In genomic region chr4:143625632-143626031, GRCh38 we compare ENCODE assay signal across 12 cellular contexts.
"Had no signal": no experiment of that assay in that cellular context is flagged by ENCODE, and none has a peak within 500 bp of the region (broad histone marks: within the 10 kb centered on the region; RNA-seq: fewer than 3 reads in every experiment).

No MANE protein-coding gene starts in this region.

- H3K36me3 ChIP-seq: tibial nerve had no signal

- H3K27ac ChIP-seq: parathyroid adenoma, VCaP had no signal

- H3K9ac ChIP-seq: parathyroid adenoma had no signal

- H3K4me2 ChIP-seq: smooth muscle cell had no signal

- H3K27me3 ChIP-seq: tibial nerve had no signal

- ATAC-seq: activated CD8-positive, alpha-beta T cell treated with anti-CD3 and anti-CD28 coated beads for 36 hours; activated T-cell treated with anti-CD3 and anti-CD28 coated beads, Interleukin-2, amount 50 U/mL, for 72 hours had no signal

- H2AFZ ChIP-seq: parathyroid adenoma had no signal

- FAIRE-seq: colon had no signal

- H3K79me2 ChIP-seq: parathyroid adenoma had no signal

- H3K9me3 ChIP-seq: tibial nerve had no signal

- DNase-seq: activated CD8-positive, alpha-beta memory T cell treated with anti-CD3 and anti-CD28 coated beads, Interleukin-2, amount 50 U/mL, for 4 hours; activated CD8-positive, alpha-beta T cell treated with anti-CD3 and anti-CD28 coated beads for 36 hours; activated naive CD4-positive, alpha-beta T cell treated with anti-CD3 and anti-CD28 coated beads for 36 hours; activated T-cell treated with anti-CD3 and anti-CD28 coated beads, Interleukin-2, amount 50 U/mL, for 72 hours; effector CD4-positive, alpha-beta T cell; naive B cell had no signal

- H3K4me1 ChIP-seq: parathyroid adenoma had no signal

- H3K4me3 ChIP-seq: lung, smooth muscle cell, tibial nerve had no signal
